In the genomic region with DNA sequence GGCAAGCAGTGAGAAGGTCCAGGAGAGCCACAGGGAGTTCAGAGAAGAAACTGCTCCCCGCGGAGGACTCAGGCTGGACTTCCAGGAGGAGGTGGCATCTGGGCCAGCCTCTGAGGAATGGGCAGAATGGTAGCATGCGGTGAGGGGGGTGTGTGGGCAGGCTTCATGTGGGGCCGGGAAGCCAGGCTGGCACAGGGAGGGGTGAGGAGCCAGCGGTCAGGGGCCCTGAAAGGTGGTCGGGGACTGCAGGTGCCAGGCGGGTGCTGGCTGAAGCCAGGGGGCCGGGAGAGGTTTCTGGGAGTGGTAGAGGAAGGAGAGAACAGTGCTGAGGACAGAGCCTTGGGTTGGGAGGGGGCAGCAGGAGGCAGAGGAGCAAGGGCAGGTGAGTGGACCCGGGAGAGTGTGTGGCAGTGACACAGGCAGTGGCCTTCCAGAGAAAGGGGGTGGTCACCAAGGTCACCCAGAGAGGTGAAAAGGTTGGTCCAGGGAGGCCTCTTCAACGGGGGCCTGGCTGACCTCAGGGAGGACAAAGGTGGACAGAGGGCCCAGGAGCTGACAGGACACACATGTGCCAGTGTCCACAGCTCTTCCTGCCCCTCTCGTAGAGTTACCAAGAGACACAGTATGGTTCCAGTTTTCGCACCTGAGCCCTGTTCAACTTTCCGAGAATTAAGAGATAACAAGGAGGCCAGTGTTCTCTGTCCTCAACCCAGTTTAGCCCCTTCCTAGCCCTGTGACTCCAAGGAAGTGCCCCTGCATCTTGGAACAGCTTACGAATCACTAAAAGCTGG, we compare ENCODE assay signal across 27 cellular contexts.
DNase-seq lines count a peak whose midpoint lies in the region; ATAC-seq, FAIRE-seq and TF ChIP-seq lines count a peak whose summit lies in the region.
"Had no signal": no experiment of that assay in that cellular context is flagged by ENCODE, and none has a peak within 500 bp of the region (broad histone marks: within the 10 kb centered on the region; RNA-seq: fewer than 3 reads in every experiment).

No MANE protein-coding gene starts in this region.

- no peak for TF ChIP-seq RAD21 in HepG2 (CRISPR knock-in tag; IDR thresholded peaks at IDR 0.05)

- no peaks in the 10 kb centered on the region for H3K36me3 Mint-ChIP-seq in activated CD8-positive, alpha-beta T cell treated with anti-CD3 and anti-CD28 coated beads, Interleukin-2, amount 10 ng/mL, durations not matched to agents 7 days and 5 days (ENCODE audit: low read depth)
- no peaks in the 10 kb centered on the region for H3K36me3 Mint-ChIP-seq in activated CD8-positive, alpha-beta T cell treated with anti-CD3 and anti-CD28 coated beads for 36 hours (ENCODE audit: low read depth)
- H3K36me3 Mint-ChIP-seq in CD4-positive, alpha-beta memory T cell = no peaks in the 10 kb centered on the region

- TF ChIP-seq POLR2A in esophagus muscularis mucosa (IDR thresholded peaks at IDR 0.05; ENCODE audit: low read depth) = no peak
- no peak for TF ChIP-seq POLR2A in HepG2 (IDR thresholded peaks at IDR 0.05; ENCODE audit: insufficient read depth in 1 of 2, low read depth in 2 of 2, low read length in 2 of 2)

- H3K9ac ChIP-seq in trophoblast cell (ENCODE audit: low read length) (no peak overlapping the region), HepG2 (ENCODE audit: insufficient read depth, low read depth, low read length) (no peak overlapping the region)

- H4K12ac ChIP-seq in trophoblast cell (ENCODE audit: low read depth, low read length) = no peak overlapping the region

- no peaks in the 10 kb centered on the region for H3K36me3 ChIP-seq in CD4-positive, alpha-beta memory T cell (ENCODE audit: insufficient read depth, low read length)
- H3K36me3 ChIP-seq in esophagus muscularis mucosa = no peaks in the 10 kb centered on the region
- H3K36me3 ChIP-seq in trophoblast cell (ENCODE audit: control insufficient read depth in 1 of 2, insufficient read depth in 2 of 2, low read length in 2 of 2) = peaks cover 0 to 3% of the 10 kb centered on the region in 2 experiments
- H3K36me3 ChIP-seq in HepG2 (replicated peaks in 1 of 2; ENCODE audit: control insufficient read depth in 1 of 2, insufficient read depth in 2 of 2, low read length in 2 of 2) = no peaks in the 10 kb centered on the region
- H3K36me3 ChIP-seq: neutrophil, tibial nerve had no signal

- H3K4me3 ChIP-seq in CD4-positive, alpha-beta memory T cell (ENCODE audit: low read length in 2 of 2) = peak overlapping the region; percentile 20 to 44
- H3K4me3 ChIP-seq in esophagus muscularis mucosa = no peak overlapping the region
- H3K4me3 ChIP-seq in trophoblast cell (ENCODE audit: low read depth, low read length) = no peak overlapping the region
- H3K4me3 ChIP-seq in HepG2 (replicated peaks in 1 of 3; ENCODE audit: insufficient read depth in 1 of 3, low read depth in 2 of 3, low read length in 3 of 3) = no peak overlapping the region
- H3K4me3 ChIP-seq: hepatocyte, smooth muscle cell, tibial nerve had no signal

- DNase-seq in activated CD8-positive, alpha-beta T cell treated with anti-CD3 and anti-CD28 coated beads, Interleukin-2, amount 10 ng/mL, durations not matched to agents 7 days and 5 days = no peak
- no peak for DNase-seq in activated CD8-positive, alpha-beta T cell treated with anti-CD3 and anti-CD28 coated beads for 36 hours
- DNase-seq in CD4-positive, alpha-beta memory T cell = no peak
- DNase-seq in esophagus muscularis mucosa (ENCODE audit: extremely low spot score) = peak; percentile 80
- no peak for DNase-seq in trophoblast cell
- DNase-seq in AG20443 (ENCODE audit: low spot score) = no peak
- no peak for DNase-seq in HepG2 (ENCODE audit: low spot score)
- DNase-seq: activated CD4-positive, alpha-beta T cell treated with anti-CD3 and anti-CD28 coated beads, Interleukin-2, amount 50 U/mL, for 1 hour; activated naive CD4-positive, alpha-beta T cell treated with anti-CD3 and anti-CD28 coated beads for 36 hours; activated T-cell treated with anti-CD3 and anti-CD28 coated beads, Interleukin-2, amount 50 U/mL, for 1 hour; cerebellar nuclear complex; DMS 273 treated with DMSO at 0.1 percent for 48 hours; foreskin keratinocyte; NCI-H1092 treated with DMSO at 0.1 percent for 48 hours; NCI-H2029 treated with DMSO at 0.1 percent for 48 hours; NCI-H226; PC-3; SHP77; stimulated activated CD4-positive, alpha-beta T cell treated with anti-CD3 and anti-CD28 coated beads, Interleukin-2, amount 100 ng/mL, for 48 hours had no signal

- FAIRE-seq in HepG2 (lab: Jason Lieb, UNC) = no peak
- FAIRE-seq: H1 had no signal

- H2AFZ ChIP-seq in trophoblast cell (ENCODE audit: insufficient read depth, low read length, poor library complexity) (no peak overlapping the region), HepG2 (ENCODE audit: low read length) (no peak overlapping the region)
- H2AFZ ChIP-seq: hepatocyte had no signal

- no peak for TF ChIP-seq CTCF in activated CD8-positive, alpha-beta T cell treated with anti-CD3 and anti-CD28 coated beads for 36 hours (IDR thresholded peaks at IDR 0.05)
- TF ChIP-seq CTCF in esophagus muscularis mucosa (IDR thresholded peaks at IDR 0.05) = no peak
- no peak for TF ChIP-seq CTCF in HepG2 (CRISPR knock-in tag; IDR thresholded peaks at IDR 0.05)

- H3K4me3 Mint-ChIP-seq in activated CD8-positive, alpha-beta T cell treated with anti-CD3 and anti-CD28 coated beads, Interleukin-2, amount 10 ng/mL, durations not matched to agents 7 days and 5 days = peak overlapping the region; percentile 74
- no peak overlapping the region for H3K4me3 Mint-ChIP-seq in activated CD8-positive, alpha-beta T cell treated with anti-CD3 and anti-CD28 coated beads for 36 hours
- H3K4me3 Mint-ChIP-seq in CD4-positive, alpha-beta memory T cell = peak overlapping the region in 7 of 8 donors; percentile 76 to 88 (median 85)
- H3K4me3 Mint-ChIP-seq: activated naive CD4-positive, alpha-beta T cell treated with anti-CD3 and anti-CD28 coated beads for 36 hours; stimulated activated naive CD8-positive, alpha-beta T cell treated with anti-CD3 and anti-CD28 coated beads, Interleukin-15, Interleukin-2, amounts not matched to agents 100 ng/mL and 50 ng/mL, for 24 hours had no signal

- in situ Hi-C loops in HepG2 (cut with HindIII; ENCODE audit: extremely low pct_ligation_motif_present, low pct_unique_long_range_greater_than_20kb) = no loop called here

- peaks cover 34% of the 10 kb centered on the region for H3K4me1 ChIP-seq in CD4-positive, alpha-beta memory T cell (ENCODE audit: insufficient read depth, low read length)
- H3K4me1 ChIP-seq in esophagus muscularis mucosa (peaks cover 0 to 10% (median 0%) of the 10 kb centered on the region in 4 donors), trophoblast cell (ENCODE audit: control insufficient read depth in 1 of 2, insufficient read depth in 2 of 2, low read length in 2 of 2) (peaks cover 0 to 2% of the 10 kb centered on the region in 2 experiments), HepG2 (ENCODE audit: insufficient read depth, low read length) (no peaks in the 10 kb centered on the region)
- H3K4me1 ChIP-seq: foreskin keratinocyte had no signal

- BruUV-seq in HepG2 (replicated peaks; lab: Mats Ljungman, UMichigan) = no TSS peak

- no peak overlapping the region for H3K18ac ChIP-seq in trophoblast cell (ENCODE audit: low read length)

- H4K91ac ChIP-seq in trophoblast cell (ENCODE audit: low read depth, low read length) = peak overlapping the region; percentile 29

- CTCF ChIA-PET in activated CD8-positive, alpha-beta T cell treated with anti-CD3 and anti-CD28 coated beads, Interleukin-2, amount 10 ng/mL, durations not matched to agents 7 days and 5 days (lab: Charles Lee) = interaction anchor here (0.9 to 1.2 kb wide), 2 partner anchors 12 to 204 kb away, joined by 3 to 5 read pairs; no protein-coding TSS in a partner anchor
- CTCF ChIA-PET in activated CD8-positive, alpha-beta T cell treated with anti-CD3 and anti-CD28 coated beads for 36 hours (lab: Charles Lee) = interaction anchor here (0.7 to 1.5 kb wide), 3 partner anchors 12 to 247 kb away, joined by 3 to 4 read pairs (median 3); no protein-coding TSS in a partner anchor
- CTCF ChIA-PET in CD4-positive, alpha-beta memory T cell (lab: Charles Lee; ENCODE audit: partially characterized antibody) = interaction anchor here (1.1 to 1.9 kb wide), 2 partner anchors 10 to 12 kb away, joined by 4 to 7 read pairs; no protein-coding TSS in a partner anchor
- CTCF ChIA-PET in HepG2 (lab: Yijun Ruan, JAX; ENCODE audit: low intra/inter-chr PET ratio, low total read pairs) = no interaction called here

- H2AK5ac ChIP-seq in trophoblast cell (ENCODE audit: low read length) = no peak overlapping the region

- intact Hi-C loops in activated CD8-positive, alpha-beta T cell treated with anti-CD3 and anti-CD28 coated beads for 36 hours (cut with micrococcal nuclease) = no loop called here
- intact Hi-C loops in CD4-positive, alpha-beta memory T cell (cut with micrococcal nuclease) = loop anchor here (5.0 kb wide), 1 partner anchor 202 kb away; a partner anchor contains a TSS
- intact Hi-C loops in esophagus muscularis mucosa (cut with DNase I) = no loop called here
- intact Hi-C loops in HepG2 (cut with micrococcal nuclease; ENCODE audit: unreplicated experiment) = no loop called here

- H3K23ac ChIP-seq in trophoblast cell (ENCODE audit: low read length) = no peak overlapping the region

- H2BK12ac ChIP-seq in trophoblast cell (ENCODE audit: low read length) = no peak overlapping the region

- no peaks in the 10 kb centered on the region for H3K27me3 ChIP-seq in CD4-positive, alpha-beta memory T cell (ENCODE audit: insufficient read depth, low read length)
- H3K27me3 ChIP-seq in esophagus muscularis mucosa (peaks cover 0 to 27% (median 0%) of the 10 kb centered on the region in 4 donors), trophoblast cell (ENCODE audit: insufficient read depth, low read length) (no peaks in the 10 kb centered on the region), HepG2 (ENCODE audit: control insufficient read depth in 1 of 2, insufficient read depth in 2 of 2, low read length in 2 of 2) (peaks cover 9 to 66% of the 10 kb centered on the region in 2 experiments; a peak in 4 of 5 replicates)
- H3K27me3 ChIP-seq: foreskin keratinocyte, hepatocyte, tibial nerve had no signal

- H3K79me2 ChIP-seq in trophoblast cell (ENCODE audit: control insufficient read depth, insufficient read depth, low read length, poor library complexity) (no peaks in the 10 kb centered on the region), HepG2 (ENCODE audit: insufficient read depth, low read length) (no peaks in the 10 kb centered on the region)
- H3K79me2 ChIP-seq: hepatocyte had no signal

- POLR2A ChIA-PET in activated CD8-positive, alpha-beta T cell treated with anti-CD3 and anti-CD28 coated beads, Interleukin-2, amount 10 ng/mL, durations not matched to agents 7 days and 5 days (lab: Charles Lee) = no interaction called here
- POLR2A ChIA-PET in activated CD8-positive, alpha-beta T cell treated with anti-CD3 and anti-CD28 coated beads for 36 hours (lab: Charles Lee) = no interaction called here
- POLR2A ChIA-PET in CD4-positive, alpha-beta memory T cell (lab: Charles Lee; ENCODE audit: partially characterized antibody) = interaction anchor here (0.7 to 1.8 kb wide), 2 partner anchors 9 to 204 kb away, joined by 3 to 6 read pairs; a partner anchor contains a TSS
- POLR2A ChIA-PET in HepG2 (lab: Yijun Ruan, JAX) = no interaction called here

- H3K4me2 ChIP-seq in trophoblast cell (ENCODE audit: low read length) (no peak overlapping the region), HepG2 (ENCODE audit: low read depth, low read length) (no peak overlapping the region)
- H3K4me2 ChIP-seq: hepatocyte, smooth muscle cell had no signal

- H2BK5ac ChIP-seq in trophoblast cell (ENCODE audit: low read depth, low read length, poor library complexity) = no peak overlapping the region

- H3K14ac ChIP-seq in trophoblast cell (ENCODE audit: low read length) = no peak overlapping the region

- no peak overlapping the region for H2BK120ac ChIP-seq in trophoblast cell (ENCODE audit: insufficient read depth, low read length, poor library complexity)

- no peaks in the 10 kb centered on the region for H3K9me3 Mint-ChIP-seq in activated CD8-positive, alpha-beta T cell treated with anti-CD3 and anti-CD28 coated beads, Interleukin-2, amount 10 ng/mL, durations not matched to agents 7 days and 5 days (ENCODE audit: insufficient read depth)
- H3K9me3 Mint-ChIP-seq in activated CD8-positive, alpha-beta T cell treated with anti-CD3 and anti-CD28 coated beads for 36 hours = no peaks in the 10 kb centered on the region
- no peaks in the 10 kb centered on the region for H3K9me3 Mint-ChIP-seq in CD4-positive, alpha-beta memory T cell
- H3K9me3 Mint-ChIP-seq: activated naive CD4-positive, alpha-beta T cell treated with anti-CD3 and anti-CD28 coated beads for 36 hours; stimulated activated naive CD8-positive, alpha-beta T cell treated with anti-CD3 and anti-CD28 coated beads, Interleukin-15, Interleukin-2, amounts not matched to agents 100 ng/mL and 50 ng/mL, for 24 hours had no signal

- peaks cover 30% of the 10 kb centered on the region for H3K4me1 Mint-ChIP-seq in activated CD8-positive, alpha-beta T cell treated with anti-CD3 and anti-CD28 coated beads, Interleukin-2, amount 10 ng/mL, durations not matched to agents 7 days and 5 days (ENCODE audit: low read depth)
- peaks cover 29% of the 10 kb centered on the region for H3K4me1 Mint-ChIP-seq in activated CD8-positive, alpha-beta T cell treated with anti-CD3 and anti-CD28 coated beads for 36 hours (ENCODE audit: low read depth)
- H3K4me1 Mint-ChIP-seq in CD4-positive, alpha-beta memory T cell = peaks cover 35 to 70% (median 40%) of the 10 kb centered on the region in 4 donors

- H3K79me1 ChIP-seq in trophoblast cell (ENCODE audit: low read length) = no peaks in the 10 kb centered on the region

- H4K8ac ChIP-seq in trophoblast cell (ENCODE audit: low read depth, low read length) = no peak overlapping the region

- no peak overlapping the region for H3K4ac ChIP-seq in trophoblast cell (ENCODE audit: low read depth, low read length)

- ATAC-seq in activated CD8-positive, alpha-beta T cell treated with anti-CD3 and anti-CD28 coated beads, Interleukin-2, amount 10 ng/mL, durations not matched to agents 7 days and 5 days = no peak
- ATAC-seq in activated CD8-positive, alpha-beta T cell treated with anti-CD3 and anti-CD28 coated beads for 36 hours = no peak
- no peak for ATAC-seq in HepG2
- no peak for ATAC-seq in HG03378 (IDR thresholded peaks at IDR 0.05; ENCODE audit: unreplicated experiment)
- ATAC-seq: foreskin keratinocyte, PC-3 had no signal

- TF ChIP-seq EP300 in esophagus muscularis mucosa (IDR thresholded peaks at IDR 0.05) = no peak
- no peak for TF ChIP-seq EP300 in HepG2 (IDR thresholded peaks at IDR 0.05; ENCODE audit: low read depth in 2 of 2, low read length in 2 of 2)
- TF ChIP-seq EP300 in HepG2 (CRISPR knock-in tag; IDR thresholded peaks at IDR 0.05; ENCODE audit: borderline replicate concordance) = no peak

- H3K27ac Mint-ChIP-seq in activated CD8-positive, alpha-beta T cell treated with anti-CD3 and anti-CD28 coated beads, Interleukin-2, amount 10 ng/mL, durations not matched to agents 7 days and 5 days = peak overlapping the region; percentile 78
- H3K27ac Mint-ChIP-seq in activated CD8-positive, alpha-beta T cell treated with anti-CD3 and anti-CD28 coated beads for 36 hours = no peak overlapping the region
- H3K27ac Mint-ChIP-seq in CD4-positive, alpha-beta memory T cell = peak overlapping the region in 6 of 7 donors; percentile 48 to 73 (median 58)
- H3K27ac Mint-ChIP-seq: activated naive CD4-positive, alpha-beta T cell treated with anti-CD3 and anti-CD28 coated beads for 36 hours; stimulated activated naive CD8-positive, alpha-beta T cell treated with anti-CD3 and anti-CD28 coated beads, Interleukin-15, Interleukin-2, amounts not matched to agents 100 ng/mL and 50 ng/mL, for 24 hours had no signal

- H4K20me1 ChIP-seq in HepG2 (ENCODE audit: insufficient read depth, low read length) = no peaks in the 10 kb centered on the region

- 89% methylated on average over 14 of the region's 14 CpGs for WGBS in esophagus muscularis mucosa
- WGBS in trophoblast cell (ENCODE audit: extremely low coverage, insufficient coverage, insufficient read length) = no CpG with 5 or more reads among the region's 14 CpGs
- 34% methylated on average over 14 of the region's 14 CpGs for WGBS in HepG2 (ENCODE audit: low lambda C conversion rate)

- H3K9me3 ChIP-seq in CD4-positive, alpha-beta memory T cell (ENCODE audit: control insufficient read depth in 1 of 2, low read length in 2 of 2) = no peaks in the 10 kb centered on the region
- H3K9me3 ChIP-seq in esophagus muscularis mucosa = no peaks in the 10 kb centered on the region
- H3K9me3 ChIP-seq in trophoblast cell (ENCODE audit: insufficient read depth, low read depth, low read length) = peaks cover 1% of the 10 kb centered on the region
- no peaks in the 10 kb centered on the region for H3K9me3 ChIP-seq in HepG2 (ENCODE audit: low read length)
- H3K9me3 ChIP-seq: neutrophil, tibial nerve had no signal

- H3K27me3 Mint-ChIP-seq in activated CD8-positive, alpha-beta T cell treated with anti-CD3 and anti-CD28 coated beads, Interleukin-2, amount 10 ng/mL, durations not matched to agents 7 days and 5 days (ENCODE audit: low read depth) = peaks cover 81% of the 10 kb centered on the region
- peaks cover 51% of the 10 kb centered on the region for H3K27me3 Mint-ChIP-seq in activated CD8-positive, alpha-beta T cell treated with anti-CD3 and anti-CD28 coated beads for 36 hours
- peaks cover 0 to 7% of the 10 kb centered on the region in 2 donors for H3K27me3 Mint-ChIP-seq in CD4-positive, alpha-beta memory T cell

- H3K27ac ChIP-seq in CD4-positive, alpha-beta memory T cell (ENCODE audit: low read depth, low read length) = no peak overlapping the region
- no peak overlapping the region for H3K27ac ChIP-seq in esophagus muscularis mucosa (replicated peaks in 1 of 4)
- no peak overlapping the region for H3K27ac ChIP-seq in trophoblast cell (ENCODE audit: low read depth, low read length)
- H3K27ac ChIP-seq in HepG2 (ENCODE audit: extremely low read length, insufficient read depth, low read length) = no peak overlapping the region
- H3K27ac ChIP-seq: C4-2B, foreskin keratinocyte, hepatocyte, neutrophil, tibial nerve had no signal

Comparison
In these comparisons a context has a peak if more than half of its experiments do, and no peak if none do; other contexts are left out.
1. H3K4me3 ChIP-seq: peak in CD4-positive, alpha-beta memory T cell (2 of 2); none in esophagus muscularis mucosa (0 of 4), trophoblast cell (single experiment) and HepG2 (0 of 3).